In genomic region chr11:134287561-134287960, GRCh38 we compare ENCODE assay signal across 1 cellular context.
TF ChIP-seq lines count a peak whose summit lies in the region.

No MANE protein-coding gene starts in this region.

TF ChIP-seq in WTC11, 78 proteins besides CTCF, POLR2A, EP300 and RAD21 (continued from another document):
- TF ChIP-seq AR (CRISPR knock-in tag; IDR thresholded peaks at IDR 0.05), result no peak
- TF ChIP-seq CBFB (CRISPR knock-in tag; IDR thresholded peaks at IDR 0.05; ENCODE audit: low read depth), result no peak
- no peak for TF ChIP-seq ZNF416 (CRISPR knock-in tag; IDR thresholded peaks at IDR 0.05)
- no peak for TF ChIP-seq ZNF263 (CRISPR knock-in tag; IDR thresholded peaks at IDR 0.05; ENCODE audit: low read depth)
- TF ChIP-seq FOXK1 (CRISPR knock-in tag; IDR thresholded peaks at IDR 0.05), result no peak
- no peak for TF ChIP-seq RELA (CRISPR knock-in tag; IDR thresholded peaks at IDR 0.05; ENCODE audit: borderline replicate concordance)
- TF ChIP-seq ESRRA (CRISPR knock-in tag; IDR thresholded peaks at IDR 0.05; ENCODE audit: borderline replicate concordance), result no peak
- TF ChIP-seq TP53 (CRISPR knock-in tag; IDR thresholded peaks at IDR 0.05), result no peak
